1 cellular context compared by ENCODE assay signal in genomic region chr14:24051789-24052655, GRCh38.
TF ChIP-seq lines count a peak whose summit lies in the region.

Gene CARMIL3 (plus strand): TSS chr14:24052009. CDS start chr14:24052154, 145 bp downstream.

TF ChIP-seq in GM12878, 131 proteins besides CTCF, POLR2A, EP300 and RAD21 (continued from another document):
- TF ChIP-seq ZNF592 (IDR thresholded peaks at IDR 0.05) (no peak), ZNF687 (IDR thresholded peaks at IDR 0.05) (peak; percentile 46), ZNF207 (IDR thresholded peaks at IDR 0.05; ENCODE audit: borderline replicate concordance) (peak; percentile 37; the same call in 1 of the 2 replicates), GATAD2B (conservative IDR thresholded peaks at IDR 0.05; ENCODE audit: low read depth) (peak; percentile 71), MTA3 (IDR thresholded peaks at IDR 0.05; ENCODE audit: borderline replicate concordance, low read length) (no peak), SUZ12 (IDR thresholded peaks at IDR 0.05; ENCODE audit: unreplicated experiment) (no peak), LARP7 (IDR thresholded peaks at IDR 0.05) (no peak; the same call in 1 of the 2 replicates), IRF5 (IDR thresholded peaks at IDR 0.05; ENCODE audit: borderline replicate concordance) (no peak), RB1 (IDR thresholded peaks at IDR 0.05; ENCODE audit: borderline replicate concordance) (0 out of 2 replicates have a peak, but pooled peaks have one; percentile 51), SIN3A (IDR thresholded peaks at IDR 0.05; ENCODE audit: low read depth, low read length) (peak; percentile 81; the same call in 1 of the 2 replicates)
